In genomic region chr2:20037660-20038059, GRCh38 we compare ENCODE assay signal across 25 cellular contexts. TPM values are rescaled to one million over a fixed set of nuclear protein-coding genes. Genes with fewer than 3 reads are reported as not detected.
"Had no signal": no experiment of that assay in that cellular context is flagged by ENCODE, and none has a peak within 500 bp of the region (broad histone marks: within the 10 kb centered on the region; RNA-seq: fewer than 3 reads in every experiment).

No MANE protein-coding gene starts in this region.

- H3K27ac Mint-ChIP-seq: activated naive CD4-positive, alpha-beta T cell treated with anti-CD3 and anti-CD28 coated beads, Interleukin-2, amount 10 ng/mL, durations not matched to agents 7 days and 5 days; activated T-cell treated with anti-CD3 and anti-CD28 coated beads, Interleukin-2, amount 50 U/mL, for 24 hours; natural killer cell treated with Interleukin-12 subunit alpha and Interleukin-12 subunit beta and Interleukin-15 and Interleukin-18, amount 100 ng/mL, for 72 hours; stimulated activated effector memory CD8-positive, alpha-beta T cell treated with anti-CD3 and anti-CD28 coated beads, Interleukin-12 subunit alpha, Interleukin-12 subunit beta, amount 100 ng/mL, for 72 hours had no signal

- H3K9me3 Mint-ChIP-seq: activated naive CD4-positive, alpha-beta T cell treated with anti-CD3 and anti-CD28 coated beads, Interleukin-2, amount 10 ng/mL, durations not matched to agents 7 days and 5 days; activated T-cell treated with anti-CD3 and anti-CD28 coated beads, Interleukin-2, amount 50 U/mL, for 24 hours; central memory CD8-positive, alpha-beta T cell; natural killer cell treated with Interleukin-12 subunit alpha and Interleukin-12 subunit beta and Interleukin-15 and Interleukin-18, amount 100 ng/mL, for 72 hours; stimulated activated effector memory CD8-positive, alpha-beta T cell treated with anti-CD3 and anti-CD28 coated beads, Interleukin-12 subunit alpha, Interleukin-12 subunit beta, amount 100 ng/mL, for 72 hours had no signal

- ATAC-seq: activated CD4-positive, CD25-positive, alpha-beta regulatory T cell treated with anti-CD3 and anti-CD28 coated beads, Interleukin-2, amount 50 U/mL, for 24 hours; left lobe of liver; lower lobe of right lung; mucosa of descending colon; natural killer cell treated with Interleukin-12 subunit alpha and Interleukin-12 subunit beta and Interleukin-15 and Interleukin-18, amount 100 ng/mL, for 72 hours; pancreas; sciatic nerve; stimulated activated effector memory CD8-positive, alpha-beta T cell treated with anti-CD3 and anti-CD28 coated beads, Interleukin-12 subunit alpha, Interleukin-12 subunit beta, amount 100 ng/mL, for 72 hours had no signal

- DNase-seq: activated CD4-positive, alpha-beta T cell treated with anti-CD3 and anti-CD28 coated beads for 48 hours; activated CD4-positive, alpha-beta T cell treated with anti-CD3 and anti-CD28 coated beads, Interleukin-2, amount 50 U/mL, for 48 hours; activated CD8-positive, alpha-beta memory T cell treated with anti-CD3 and anti-CD28 coated beads, Interleukin-2, amount 50 U/mL, for 48 hours; activated gamma-delta T cell; activated naive CD4-positive, alpha-beta T cell treated with anti-CD3 and anti-CD28 coated beads, Interleukin-2, amount 10 ng/mL, durations not matched to agents 7 days and 5 days; activated T-cell treated with anti-CD3 and anti-CD28 coated beads, Interleukin-2, amount 50 U/mL, for 24 hours; amniotic stem cell; effector CD8-positive, alpha-beta T cell; head of caudate nucleus; lower lobe of right lung; mucosa of descending colon; pancreas; retina; stimulated activated CD4-positive, alpha-beta T cell treated with anti-CD3 and anti-CD28 coated beads, Interleukin-4, amount 100 ng/mL, for 24 hours; stomach; thyroid gland; upper lobe of left lung had no signal

- H3K4me3 Mint-ChIP-seq: activated naive CD4-positive, alpha-beta T cell treated with anti-CD3 and anti-CD28 coated beads, Interleukin-2, amount 10 ng/mL, durations not matched to agents 7 days and 5 days; activated T-cell treated with anti-CD3 and anti-CD28 coated beads, Interleukin-2, amount 50 U/mL, for 24 hours; central memory CD8-positive, alpha-beta T cell; natural killer cell treated with Interleukin-12 subunit alpha and Interleukin-12 subunit beta and Interleukin-15 and Interleukin-18, amount 100 ng/mL, for 72 hours; stimulated activated effector memory CD8-positive, alpha-beta T cell treated with anti-CD3 and anti-CD28 coated beads, Interleukin-12 subunit alpha, Interleukin-12 subunit beta, amount 100 ng/mL, for 72 hours had no signal

- H3K27me3 Mint-ChIP-seq: activated naive CD4-positive, alpha-beta T cell treated with anti-CD3 and anti-CD28 coated beads, Interleukin-2, amount 10 ng/mL, durations not matched to agents 7 days and 5 days; activated T-cell treated with anti-CD3 and anti-CD28 coated beads, Interleukin-2, amount 50 U/mL, for 24 hours; central memory CD8-positive, alpha-beta T cell; natural killer cell treated with Interleukin-12 subunit alpha and Interleukin-12 subunit beta and Interleukin-15 and Interleukin-18, amount 100 ng/mL, for 72 hours had no signal

RNA-seq across cellular contexts. Expression of gene MATN3, which starts 25.2 kb away (rescaled TPM):
- total RNA-seq: activated CD8-positive, alpha-beta memory T cell treated with anti-CD3 and anti-CD28 coated beads for 36 hours; natural killer cell treated with Interleukin-12 subunit alpha and Interleukin-12 subunit beta and Interleukin-15 and Interleukin-18, amount 100 ng/mL, for 72 hours; T-helper 1 cell treated with Interleukin-12 subunit alpha and Interleukin-12 subunit beta and Interleukin-4 antibody, amounts not matched to agents 30 ng/mL and 1 ng/mL, for 36 hours had no signal
